1 cellular context compared by ENCODE assay signal in the genomic region with DNA sequence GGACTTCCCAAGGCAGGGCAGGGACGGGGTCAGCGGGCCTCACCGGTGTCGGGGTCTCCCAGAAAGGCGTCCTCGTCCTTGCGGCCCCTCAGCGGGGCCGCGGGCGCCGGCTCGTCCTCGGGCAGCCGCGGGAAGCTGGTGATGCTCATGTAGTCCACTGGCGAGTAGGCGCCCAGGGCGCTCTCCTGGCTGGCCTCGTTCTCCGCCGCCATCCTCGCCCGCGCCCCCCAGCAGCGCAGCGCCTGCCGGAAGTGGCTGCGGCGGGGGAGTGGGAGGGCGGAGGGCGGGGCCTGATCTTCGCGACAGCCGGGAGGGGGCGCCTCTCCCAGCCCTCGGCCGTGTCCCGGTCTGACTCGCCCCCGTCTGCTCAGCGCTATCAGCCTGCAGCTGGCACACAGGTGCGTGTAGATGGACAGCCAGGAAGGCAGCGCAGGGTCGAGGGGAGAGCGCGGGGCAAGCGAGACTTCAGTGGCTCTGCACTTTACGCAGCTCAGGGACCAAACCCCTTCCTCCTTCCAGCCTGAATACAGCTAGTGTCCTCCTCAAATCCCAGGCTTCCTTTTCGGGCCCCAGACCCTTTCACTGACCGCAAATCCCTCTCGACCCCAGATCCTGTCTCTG.
TF ChIP-seq lines count a peak whose summit lies in the region.

A gene with protein sequence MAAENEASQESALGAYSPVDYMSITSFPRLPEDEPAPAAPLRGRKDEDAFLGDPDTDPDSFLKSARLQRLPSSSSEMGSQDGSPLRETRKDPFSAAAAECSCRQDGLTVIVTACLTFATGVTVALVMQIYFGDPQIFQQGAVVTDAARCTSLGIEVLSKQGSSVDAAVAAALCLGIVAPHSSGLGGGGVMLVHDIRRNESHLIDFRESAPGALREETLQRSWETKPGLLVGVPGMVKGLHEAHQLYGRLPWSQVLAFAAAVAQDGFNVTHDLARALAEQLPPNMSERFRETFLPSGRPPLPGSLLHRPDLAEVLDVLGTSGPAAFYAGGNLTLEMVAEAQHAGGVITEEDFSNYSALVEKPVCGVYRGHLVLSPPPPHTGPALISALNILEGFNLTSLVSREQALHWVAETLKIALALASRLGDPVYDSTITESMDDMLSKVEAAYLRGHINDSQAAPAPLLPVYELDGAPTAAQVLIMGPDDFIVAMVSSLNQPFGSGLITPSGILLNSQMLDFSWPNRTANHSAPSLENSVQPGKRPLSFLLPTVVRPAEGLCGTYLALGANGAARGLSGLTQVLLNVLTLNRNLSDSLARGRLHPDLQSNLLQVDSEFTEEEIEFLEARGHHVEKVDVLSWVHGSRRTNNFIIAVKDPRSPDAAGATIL (minus strand): TSS at position 253 of the 621 bp plus-strand sequence. CDS start 41 bp downstream, at position 212.

TF ChIP-seq in K562, 482 proteins besides CTCF, POLR2A, EP300 and RAD21 (continued from another document and continues in another):
- TF ChIP-seq CBX5 (IDR thresholded peaks at IDR 0.05; ENCODE audit: borderline replicate concordance, low read depth): no peak
- TF ChIP-seq, protein P1, sequence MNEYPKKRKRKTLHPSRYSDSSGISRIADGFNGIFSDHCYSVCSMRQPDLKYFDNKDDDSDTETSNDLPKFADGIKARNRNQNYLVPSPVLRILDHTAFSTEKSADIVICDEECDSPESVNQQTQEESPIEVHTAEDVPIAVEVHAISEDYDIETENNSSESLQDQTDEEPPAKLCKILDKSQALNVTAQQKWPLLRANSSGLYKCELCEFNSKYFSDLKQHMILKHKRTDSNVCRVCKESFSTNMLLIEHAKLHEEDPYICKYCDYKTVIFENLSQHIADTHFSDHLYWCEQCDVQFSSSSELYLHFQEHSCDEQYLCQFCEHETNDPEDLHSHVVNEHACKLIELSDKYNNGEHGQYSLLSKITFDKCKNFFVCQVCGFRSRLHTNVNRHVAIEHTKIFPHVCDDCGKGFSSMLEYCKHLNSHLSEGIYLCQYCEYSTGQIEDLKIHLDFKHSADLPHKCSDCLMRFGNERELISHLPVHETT (CRISPR knock-in tag; conservative IDR thresholded peaks at IDR 0.05 in 1 of 2, IDR thresholded peaks at IDR 0.05 in 1 of 2): 0 out of 4 replicates have a peak, but pooled peaks of 1 of the 2 experiments have one; percentile 38
- no peak for TF ChIP-seq CUX1 (CRISPR knock-in tag; IDR thresholded peaks at IDR 0.05)
- no peak; the same call in 1 of the 2 replicates for TF ChIP-seq TGIF2 (CRISPR knock-in tag; IDR thresholded peaks at IDR 0.05)
- no peak for TF ChIP-seq ZKSCAN8 (CRISPR knock-in tag; IDR thresholded peaks at IDR 0.05)
- TF ChIP-seq, protein P2, sequence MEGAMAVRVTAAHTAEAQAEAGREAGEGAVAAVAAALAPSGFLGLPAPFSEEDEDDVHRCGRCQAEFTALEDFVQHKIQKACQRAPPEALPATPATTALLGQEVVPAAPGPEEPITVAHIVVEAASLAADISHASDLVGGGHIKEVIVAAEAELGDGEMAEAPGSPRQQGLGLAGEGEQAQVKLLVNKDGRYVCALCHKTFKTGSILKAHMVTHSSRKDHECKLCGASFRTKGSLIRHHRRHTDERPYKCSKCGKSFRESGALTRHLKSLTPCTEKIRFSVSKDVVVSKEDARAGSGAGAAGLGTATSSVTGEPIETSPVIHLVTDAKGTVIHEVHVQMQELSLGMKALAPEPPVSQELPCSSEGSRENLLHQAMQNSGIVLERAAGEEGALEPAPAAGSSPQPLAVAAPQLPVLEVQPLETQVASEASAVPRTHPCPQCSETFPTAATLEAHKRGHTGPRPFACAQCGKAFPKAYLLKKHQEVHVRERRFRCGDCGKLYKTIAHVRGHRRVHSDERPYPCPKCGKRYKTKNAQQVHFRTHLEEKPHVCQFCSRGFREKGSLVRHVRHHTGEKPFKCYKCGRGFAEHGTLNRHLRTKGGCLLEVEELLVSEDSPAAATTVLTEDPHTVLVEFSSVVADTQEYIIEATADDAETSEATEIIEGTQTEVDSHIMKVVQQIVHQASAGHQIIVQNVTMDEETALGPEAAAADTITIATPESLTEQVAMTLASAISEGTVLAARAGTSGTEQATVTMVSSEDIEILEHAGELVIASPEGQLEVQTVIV (CRISPR knock-in tag; IDR thresholded peaks at IDR 0.05; ENCODE audit: borderline replicate concordance): no peak
- TF ChIP-seq, protein P3, sequence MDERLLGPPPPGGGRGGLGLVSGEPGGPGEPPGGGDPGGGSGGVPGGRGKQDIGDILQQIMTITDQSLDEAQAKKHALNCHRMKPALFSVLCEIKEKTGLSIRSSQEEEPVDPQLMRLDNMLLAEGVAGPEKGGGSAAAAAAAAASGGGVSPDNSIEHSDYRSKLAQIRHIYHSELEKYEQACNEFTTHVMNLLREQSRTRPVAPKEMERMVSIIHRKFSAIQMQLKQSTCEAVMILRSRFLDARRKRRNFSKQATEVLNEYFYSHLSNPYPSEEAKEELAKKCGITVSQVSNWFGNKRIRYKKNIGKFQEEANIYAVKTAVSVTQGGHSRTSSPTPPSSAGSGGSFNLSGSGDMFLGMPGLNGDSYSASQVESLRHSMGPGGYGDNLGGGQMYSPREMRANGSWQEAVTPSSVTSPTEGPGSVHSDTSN (CRISPR knock-in tag; IDR thresholded peaks at IDR 0.05; ENCODE audit: low read depth): no peak
- TF ChIP-seq, protein P3 (tag; conservative IDR thresholded peaks at IDR 0.05; ENCODE audit: low read depth): no peak
- TF ChIP-seq ZNF184 (CRISPR knock-in tag; IDR thresholded peaks at IDR 0.05): no peak
- no peak for TF ChIP-seq ZNF551 (CRISPR knock-in tag; IDR thresholded peaks at IDR 0.05)
- TF ChIP-seq SPI1 (IDR thresholded peaks at IDR 0.05; ENCODE audit: borderline replicate concordance, low read depth, low read length): no peak
- no peak for TF ChIP-seq RBM15 (IDR thresholded peaks at IDR 0.05; ENCODE audit: insufficient read depth, low read length)
- TF ChIP-seq ZNF407 (IDR thresholded peaks at IDR 0.05; ENCODE audit: low read depth): no peak
- no peak for TF ChIP-seq HMGXB4 (CRISPR knock-in tag; IDR thresholded peaks at IDR 0.05)
- TF ChIP-seq, protein P4, sequence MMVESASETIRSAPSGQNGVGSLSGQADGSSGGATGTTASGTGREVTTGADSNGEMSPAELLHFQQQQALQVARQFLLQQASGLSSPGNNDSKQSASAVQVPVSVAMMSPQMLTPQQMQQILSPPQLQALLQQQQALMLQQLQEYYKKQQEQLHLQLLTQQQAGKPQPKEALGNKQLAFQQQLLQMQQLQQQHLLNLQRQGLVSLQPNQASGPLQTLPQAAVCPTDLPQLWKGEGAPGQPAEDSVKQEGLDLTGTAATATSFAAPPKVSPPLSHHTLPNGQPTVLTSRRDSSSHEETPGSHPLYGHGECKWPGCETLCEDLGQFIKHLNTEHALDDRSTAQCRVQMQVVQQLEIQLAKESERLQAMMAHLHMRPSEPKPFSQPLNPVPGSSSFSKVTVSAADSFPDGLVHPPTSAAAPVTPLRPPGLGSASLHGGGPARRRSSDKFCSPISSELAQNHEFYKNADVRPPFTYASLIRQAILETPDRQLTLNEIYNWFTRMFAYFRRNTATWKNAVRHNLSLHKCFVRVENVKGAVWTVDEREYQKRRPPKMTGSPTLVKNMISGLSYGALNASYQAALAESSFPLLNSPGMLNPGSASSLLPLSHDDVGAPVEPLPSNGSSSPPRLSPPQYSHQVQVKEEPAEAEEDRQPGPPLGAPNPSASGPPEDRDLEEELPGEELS (CRISPR knock-in tag; IDR thresholded peaks at IDR 0.05; ENCODE audit: borderline replicate concordance): no peak
- no peak for TF ChIP-seq ZNF282 (CRISPR knock-in tag; IDR thresholded peaks at IDR 0.05)
- TF ChIP-seq FOS (IDR thresholded peaks at IDR 0.05; ENCODE audit: extremely low read depth, insufficient read length): no peak
